In the genomic region with DNA sequence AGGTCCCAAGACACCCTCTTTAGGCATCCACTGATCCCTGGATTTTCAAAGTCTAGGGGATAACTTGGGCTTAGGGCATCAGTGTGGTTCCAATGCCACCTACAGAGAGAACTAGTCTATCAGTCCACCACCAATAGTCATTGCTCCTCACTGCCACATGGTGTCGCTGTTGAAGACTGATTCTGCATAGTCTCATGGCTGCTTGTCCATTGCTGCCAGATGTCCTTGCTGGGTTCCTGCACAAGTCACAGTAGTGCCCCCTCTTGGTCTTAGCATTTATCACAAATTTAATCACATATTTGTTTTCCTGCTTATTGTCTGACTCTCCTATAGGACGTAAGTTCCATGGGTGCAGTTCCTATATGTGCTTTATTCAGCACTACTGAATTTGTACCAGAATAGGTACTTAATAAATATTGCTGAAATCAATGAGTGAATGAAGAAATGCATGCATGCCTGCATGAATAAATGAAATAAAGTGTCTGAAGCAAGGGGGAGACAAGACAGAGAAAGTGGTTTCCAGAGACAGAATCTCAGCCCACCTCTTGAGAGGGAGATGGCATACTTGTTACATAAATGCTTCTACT, we compare ENCODE assay signal across 1 cellular context.
TF ChIP-seq lines count a peak whose summit lies in the region.

No MANE protein-coding gene starts in this region.

TF ChIP-seq in K562, 482 proteins besides CTCF, POLR2A, EP300 and RAD21 (continued from another document):
- TF ChIP-seq, protein P1, sequence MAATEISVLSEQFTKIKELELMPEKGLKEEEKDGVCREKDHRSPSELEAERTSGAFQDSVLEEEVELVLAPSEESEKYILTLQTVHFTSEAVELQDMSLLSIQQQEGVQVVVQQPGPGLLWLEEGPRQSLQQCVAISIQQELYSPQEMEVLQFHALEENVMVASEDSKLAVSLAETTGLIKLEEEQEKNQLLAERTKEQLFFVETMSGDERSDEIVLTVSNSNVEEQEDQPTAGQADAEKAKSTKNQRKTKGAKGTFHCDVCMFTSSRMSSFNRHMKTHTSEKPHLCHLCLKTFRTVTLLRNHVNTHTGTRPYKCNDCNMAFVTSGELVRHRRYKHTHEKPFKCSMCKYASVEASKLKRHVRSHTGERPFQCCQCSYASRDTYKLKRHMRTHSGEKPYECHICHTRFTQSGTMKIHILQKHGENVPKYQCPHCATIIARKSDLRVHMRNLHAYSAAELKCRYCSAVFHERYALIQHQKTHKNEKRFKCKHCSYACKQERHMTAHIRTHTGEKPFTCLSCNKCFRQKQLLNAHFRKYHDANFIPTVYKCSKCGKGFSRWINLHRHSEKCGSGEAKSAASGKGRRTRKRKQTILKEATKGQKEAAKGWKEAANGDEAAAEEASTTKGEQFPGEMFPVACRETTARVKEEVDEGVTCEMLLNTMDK (IDR thresholded peaks at IDR 0.05; ENCODE audit: borderline replicate concordance, insufficient read depth, low read depth, low read length, poor library complexity, severe bottlenecking) = peak; percentile 12
- no peak for TF ChIP-seq LEF1 (IDR thresholded peaks at IDR 0.05)
- no peak for TF ChIP-seq ERF (CRISPR knock-in tag; IDR thresholded peaks at IDR 0.05)
- TF ChIP-seq ZNF23 (CRISPR knock-in tag; IDR thresholded peaks at IDR 0.05) = no peak
- TF ChIP-seq TBP (optimal IDR thresholded peaks at IDR 0.05; ENCODE audit: low read depth, low read length) = no peak
- TF ChIP-seq, protein P2, sequence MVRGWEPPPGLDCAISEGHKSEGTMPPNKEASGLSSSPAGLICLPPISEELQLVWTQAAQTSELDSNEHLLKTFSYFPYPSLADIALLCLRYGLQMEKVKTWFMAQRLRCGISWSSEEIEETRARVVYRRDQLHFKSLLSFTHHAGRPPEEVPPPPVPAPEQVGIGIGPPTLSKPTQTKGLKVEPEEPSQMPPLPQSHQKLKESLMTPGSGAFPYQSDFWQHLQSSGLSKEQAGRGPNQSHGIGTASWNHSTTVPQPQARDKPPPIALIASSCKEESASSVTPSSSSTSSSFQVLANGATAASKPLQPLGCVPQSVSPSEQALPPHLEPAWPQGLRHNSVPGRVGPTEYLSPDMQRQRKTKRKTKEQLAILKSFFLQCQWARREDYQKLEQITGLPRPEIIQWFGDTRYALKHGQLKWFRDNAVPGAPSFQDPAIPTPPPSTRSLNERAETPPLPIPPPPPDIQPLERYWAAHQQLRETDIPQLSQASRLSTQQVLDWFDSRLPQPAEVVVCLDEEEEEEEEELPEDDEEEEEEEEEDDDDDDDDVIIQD (CRISPR knock-in tag; IDR thresholded peaks at IDR 0.05) = no peak
- TF ChIP-seq ZBTB33 (CRISPR knock-in tag; IDR thresholded peaks at IDR 0.05) = no peak
- no peak for TF ChIP-seq U2AF2 (optimal IDR thresholded peaks at IDR 0.05; ENCODE audit: low read depth, low read length)
- no peak for TF ChIP-seq SMAD3 (CRISPR knock-in tag; conservative IDR thresholded peaks at IDR 0.05)
- TF ChIP-seq GATA2 (CRISPR knock-in tag; IDR thresholded peaks at IDR 0.05) = 0 out of 2 replicates have a peak, but pooled peaks have one; percentile 33
- TF ChIP-seq GATAD2A (IDR thresholded peaks at IDR 0.05) = no peak
- TF ChIP-seq IRF2 (CRISPR knock-in tag; IDR thresholded peaks at IDR 0.05) = no peak
- TF ChIP-seq UBTF (IDR thresholded peaks at IDR 0.05; ENCODE audit: borderline replicate concordance in 1 of 2, low read depth in 2 of 2, low read length in 2 of 2) = no peak
- no peak for TF ChIP-seq PRPF4 (IDR thresholded peaks at IDR 0.05; ENCODE audit: insufficient read depth, low read depth, low read length, poor library complexity, severe bottlenecking)
- TF ChIP-seq, protein P3, sequence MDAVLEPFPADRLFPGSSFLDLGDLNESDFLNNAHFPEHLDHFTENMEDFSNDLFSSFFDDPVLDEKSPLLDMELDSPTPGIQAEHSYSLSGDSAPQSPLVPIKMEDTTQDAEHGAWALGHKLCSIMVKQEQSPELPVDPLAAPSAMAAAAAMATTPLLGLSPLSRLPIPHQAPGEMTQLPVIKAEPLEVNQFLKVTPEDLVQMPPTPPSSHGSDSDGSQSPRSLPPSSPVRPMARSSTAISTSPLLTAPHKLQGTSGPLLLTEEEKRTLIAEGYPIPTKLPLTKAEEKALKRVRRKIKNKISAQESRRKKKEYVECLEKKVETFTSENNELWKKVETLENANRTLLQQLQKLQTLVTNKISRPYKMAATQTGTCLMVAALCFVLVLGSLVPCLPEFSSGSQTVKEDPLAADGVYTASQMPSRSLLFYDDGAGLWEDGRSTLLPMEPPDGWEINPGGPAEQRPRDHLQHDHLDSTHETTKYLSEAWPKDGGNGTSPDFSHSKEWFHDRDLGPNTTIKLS (IDR thresholded peaks at IDR 0.05; ENCODE audit: borderline replicate concordance, low read depth) = no peak
- no peak for TF ChIP-seq SREBF2 (CRISPR knock-in tag; IDR thresholded peaks at IDR 0.05)
- no peak for TF ChIP-seq ZNF511 (CRISPR knock-in tag; IDR thresholded peaks at IDR 0.05)
